ENCODE assay signal across 9 cellular contexts in the genomic region with DNA sequence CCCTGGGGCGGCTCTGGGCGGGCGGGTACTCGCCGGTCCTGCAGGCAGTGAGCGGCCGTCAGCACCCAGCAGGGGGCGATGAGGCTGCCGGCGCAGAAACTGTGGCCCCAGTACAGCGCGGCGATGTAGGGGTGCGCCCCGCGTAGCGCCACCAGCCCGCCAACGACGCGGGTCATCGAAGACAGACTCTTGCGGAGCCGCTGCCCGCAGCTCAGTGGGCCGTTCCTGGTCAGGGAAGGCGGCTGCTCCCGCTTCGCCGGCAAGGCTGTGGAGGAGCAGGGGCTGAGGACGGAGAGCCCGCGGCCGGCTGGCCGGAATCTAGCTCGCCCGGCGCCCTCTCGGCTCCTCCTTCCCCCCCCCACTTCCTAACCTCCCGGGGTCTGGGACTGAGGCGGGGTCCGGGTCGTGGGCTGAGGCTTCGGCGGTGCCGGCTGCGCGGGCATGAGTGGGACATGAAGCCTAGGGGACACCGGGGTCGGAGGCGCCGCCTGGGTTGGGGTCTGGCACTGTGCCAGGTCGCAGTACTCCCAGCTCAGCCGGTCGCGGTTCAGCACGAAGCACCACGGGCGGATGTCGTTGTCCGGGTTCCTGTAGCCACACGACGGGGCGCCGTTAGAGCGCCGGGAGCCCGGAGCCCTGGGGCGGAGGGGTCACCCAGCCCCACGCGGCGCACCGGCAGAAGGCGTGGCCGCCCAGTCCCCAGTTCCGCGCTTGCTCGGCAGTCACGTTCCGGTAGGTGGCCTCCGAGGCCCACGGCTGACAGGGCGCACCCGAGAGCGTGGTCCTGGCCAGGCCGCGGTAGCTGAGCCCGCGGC. TPM values are rescaled to one million over a fixed set of nuclear protein-coding genes. Genes with fewer than 3 reads are reported as not detected.
DNase-seq lines count a peak whose midpoint lies in the region; ATAC-seq, FAIRE-seq and TF ChIP-seq lines count a peak whose summit lies in the region.
"Had no signal": no experiment of that assay in that cellular context is flagged by ENCODE, and none has a peak within 500 bp of the region (broad histone marks: within the 10 kb centered on the region; RNA-seq: fewer than 3 reads in every experiment).

No MANE protein-coding gene starts in this region.

- no peak overlapping the region for H3K23ac ChIP-seq in H1 (ENCODE audit: insufficient read length)

- H3K14ac ChIP-seq in H1 (ENCODE audit: insufficient read length), result no peak overlapping the region

- FAIRE-seq in H1 (lab: Jason Lieb, UNC), result no peak

- peak overlapping the region; percentile 85; the same call in 1 of the 2 replicates for H2BK12ac ChIP-seq in H1 (ENCODE audit: low read depth, low read length)

- no peak for TF ChIP-seq EP300 in H1 (IDR thresholded peaks at IDR 0.05; ENCODE audit: borderline replicate concordance in 1 of 2, low read depth in 2 of 2, low read length in 2 of 2)

- H3K4me1 Mint-ChIP-seq in activated CD8-positive, alpha-beta T cell treated with anti-CD3 and anti-CD28 coated beads, Interleukin-2, amount 10 ng/mL, durations not matched to agents 7 days and 5 days (ENCODE audit: low read depth), result peaks cover 48% of the 10 kb centered on the region

- 3% methylated on average over 66 of the region's 89 CpGs; no CpG with 5 or more reads in 1 of the 2 experiments for WGBS in H1 (ENCODE audit: extremely low coverage in 1 of 2, insufficient coverage in 1 of 2, insufficient read length in 1 of 2, insufficient replicate concordance in 2 of 2, low coverage in 1 of 2, low lambda C conversion rate in 2 of 2, missing lambda C conversion rate in 1 of 2), 2 experiments

- H3K4me1 ChIP-seq in H1 (replicated peaks in 1 of 4; ENCODE audit: control insufficient read depth in 3 of 4, insufficient read depth in 4 of 4, low read length in 3 of 4), result peaks cover 0 to 22% (median 14%) of the 10 kb centered on the region in 4 experiments; a peak in 5 of 7 replicates

- TF ChIP-seq POLR2A in GM19193 (IDR thresholded peaks at IDR 0.05; ENCODE audit: extremely low read depth, insufficient read depth, insufficient read length) (peak; percentile 38), H1 (IDR thresholded peaks at IDR 0.05; ENCODE audit: control extremely low read depth in 1 of 2, low read depth in 2 of 2, low read length in 2 of 2) (no peak)

- TF ChIP-seq RAD21 in H1 (IDR thresholded peaks at IDR 0.05 in 1 of 2, conservative IDR thresholded peaks at IDR 0.05 in 1 of 2; ENCODE audit: low read depth in 2 of 2, low read length in 2 of 2), result peak; percentile 48 to 74

- CTCF ChIA-PET in activated CD8-positive, alpha-beta T cell treated with anti-CD3 and anti-CD28 coated beads, Interleukin-2, amount 10 ng/mL, durations not matched to agents 7 days and 5 days (lab: Charles Lee), result interaction anchor here (0.6 to 8.8 kb wide), 39 partner anchors 11 to 134 kb away, joined by 3 to 337 read pairs (median 7); a partner anchor contains a TSS
- CTCF ChIA-PET in H1 (lab: Charles Lee; ENCODE audit: partially characterized antibody), result interaction anchor here (0.6 to 10.5 kb wide), 24 partner anchors 8 to 290 kb away, joined by 3 to 343 read pairs (median 10); a partner anchor contains a TSS

- H3K4ac ChIP-seq in H1 (replicated peaks; ENCODE audit: insufficient read length, low read depth, low read length), result peak overlapping the region; percentile 32

- peak overlapping the region; percentile 74 for H3K27ac Mint-ChIP-seq in activated CD8-positive, alpha-beta T cell treated with anti-CD3 and anti-CD28 coated beads, Interleukin-2, amount 10 ng/mL, durations not matched to agents 7 days and 5 days

- no peaks in the 10 kb centered on the region for H3K9me3 ChIP-seq in H1 (ENCODE audit: insufficient read depth in 2 of 2, low read depth in 1 of 2, low read length in 1 of 2)

- H4K8ac ChIP-seq in H1 (ENCODE audit: extremely low read depth, insufficient read depth, low read length), result peak overlapping the region; percentile 36; the same call in 1 of the 2 replicates

- H3K27me3 ChIP-seq in H1 (replicated peaks in 1 of 4; ENCODE audit: control insufficient read depth in 3 of 4, extremely low read depth in 1 of 4, insufficient read depth in 3 of 4, low read length in 3 of 4), result peaks cover 22 to 68% (median 43%) of the 10 kb centered on the region in 4 experiments

- POLR2A ChIA-PET in activated CD8-positive, alpha-beta T cell treated with anti-CD3 and anti-CD28 coated beads, Interleukin-2, amount 10 ng/mL, durations not matched to agents 7 days and 5 days (lab: Charles Lee), result interaction anchor here (0.8 to 5.2 kb wide), 12 partner anchors 14 to 112 kb away, joined by 3 to 54 read pairs (median 8); a partner anchor contains a TSS
- POLR2A ChIA-PET in H1 (lab: Charles Lee; ENCODE audit: partially characterized antibody), result interaction anchor here (0.7 to 10.8 kb wide), 22 partner anchors 10 to 101 kb away, joined by 3 to 143 read pairs (median 4); a partner anchor contains a TSS

- no peaks in the 10 kb centered on the region for H3K36me3 Mint-ChIP-seq in activated CD8-positive, alpha-beta T cell treated with anti-CD3 and anti-CD28 coated beads, Interleukin-2, amount 10 ng/mL, durations not matched to agents 7 days and 5 days (ENCODE audit: low read depth)

- DNase-seq in NCI-H774 (lab: John Stamatoyannopoulos, UW) (peak; percentile 71), H1 (ENCODE audit: low read depth in 1 of 2, low spot score in 2 of 2) (peak in 1 of 2 experiments; percentile 82), mesenteric fat pad (ENCODE audit: low spot score) (peak; percentile 97)
- peak; percentile 89 for DNase-seq in activated CD8-positive, alpha-beta T cell treated with anti-CD3 and anti-CD28 coated beads, Interleukin-2, amount 10 ng/mL, durations not matched to agents 7 days and 5 days
- peak; percentile 70 for DNase-seq in stimulated activated CD8-positive, alpha-beta memory T cell treated with anti-CD3 and anti-CD28 coated beads, Interleukin-15, amount 100 ng/mL, for 1 hour (ENCODE audit: low read depth)

- H3K36me3 ChIP-seq in H1 (ENCODE audit: control insufficient read depth in 2 of 4, insufficient read depth in 4 of 4, low read length in 3 of 4), result no peaks in the 10 kb centered on the region

- no peak overlapping the region for H3K9ac ChIP-seq in H1 (replicated peaks in 1 of 4; ENCODE audit: extremely low read depth in 1 of 4, low read depth in 3 of 4, low read length in 3 of 4)

- peaks cover 13% of the 10 kb centered on the region; the same call in 1 of the 2 replicates for H3K23me2 ChIP-seq in H1 (ENCODE audit: low read depth, low read length)

- peak overlapping the region; percentile 31; the same call in 1 of the 2 replicates for H2AFZ ChIP-seq in H1 (ENCODE audit: low read length)

- H3K79me2 ChIP-seq in H1 (ENCODE audit: control insufficient read depth in 1 of 2, insufficient read depth in 2 of 2, low read length in 2 of 2), result no peaks in the 10 kb centered on the region

- peak overlapping the region; percentile 1 for H4K91ac ChIP-seq in H1 (replicated peaks; ENCODE audit: insufficient read length, low read length)

- peak; percentile 73 for ATAC-seq in HG03342 (IDR thresholded peaks at IDR 0.05; ENCODE audit: unreplicated experiment)
- ATAC-seq in activated CD8-positive, alpha-beta T cell treated with anti-CD3 and anti-CD28 coated beads, Interleukin-2, amount 10 ng/mL, durations not matched to agents 7 days and 5 days, result peak; percentile 92

- peak overlapping the region; percentile 26; the same call in 1 of the 2 replicates for H2BK5ac ChIP-seq in H1 (ENCODE audit: low read depth, low read length)

- no peak overlapping the region for H4K5ac ChIP-seq in H1 (ENCODE audit: insufficient read length, low read depth, low read length)

- peaks cover 21% of the 10 kb centered on the region for H3K27me3 Mint-ChIP-seq in activated CD8-positive, alpha-beta T cell treated with anti-CD3 and anti-CD28 coated beads, Interleukin-2, amount 10 ng/mL, durations not matched to agents 7 days and 5 days (ENCODE audit: low read depth)

- H2BK20ac ChIP-seq in H1 (ENCODE audit: low read length), result 0 out of 2 replicates have a peak overlapping the region, but pooled peaks have one; percentile 32

- H3K9me3 Mint-ChIP-seq in activated CD8-positive, alpha-beta T cell treated with anti-CD3 and anti-CD28 coated beads, Interleukin-2, amount 10 ng/mL, durations not matched to agents 7 days and 5 days (ENCODE audit: insufficient read depth), result no peaks in the 10 kb centered on the region

- H3K4me2 ChIP-seq in H1 (ENCODE audit: insufficient read depth in 1 of 2, low read depth in 2 of 2, low read length in 2 of 2), result peak overlapping the region; percentile 82 to 93

- H2AK5ac ChIP-seq in H1 (ENCODE audit: low read depth, low read length), result no peak overlapping the region

- peak overlapping the region; percentile 95 for H3K18ac ChIP-seq in H1 (ENCODE audit: extremely low read depth, low read length)

- TF ChIP-seq CTCF in C4-2B (conservative IDR thresholded peaks at IDR 0.05) (peak; percentile 83), H1 (IDR thresholded peaks at IDR 0.05; ENCODE audit: control extremely low read depth in 1 of 3, insufficient read depth in 1 of 3, low read depth in 1 of 3, low read length in 3 of 3) (peak in 2 of 3 experiments; percentile 49 to 61; a peak in 3 of 4 replicates)

- H3K27ac ChIP-seq in C4-2B, result peak overlapping the region; percentile 96
- no peak overlapping the region for H3K27ac ChIP-seq in H1 (ENCODE audit: low read depth, low read length)

- peak overlapping the region; percentile 78 for H3K4me3 Mint-ChIP-seq in activated CD8-positive, alpha-beta T cell treated with anti-CD3 and anti-CD28 coated beads, Interleukin-2, amount 10 ng/mL, durations not matched to agents 7 days and 5 days

- peak overlapping the region; percentile 9 to 65 (median 48); a peak in 7 of 8 replicates for H3K4me3 ChIP-seq in H1 (ENCODE audit: extremely low read depth in 1 of 4, insufficient read depth in 2 of 4, low read depth in 3 of 4, low read length in 4 of 4)

- no peak overlapping the region for H2BK120ac ChIP-seq in H1 (replicated peaks; ENCODE audit: low read depth, low read length)

- H3K56ac ChIP-seq in H1 (replicated peaks; ENCODE audit: insufficient read length, low read depth, low read length), result peak overlapping the region; percentile 13

- no peaks in the 10 kb centered on the region for H3K79me1 ChIP-seq in H1 (ENCODE audit: low read depth, low read length)

- H2BK15ac ChIP-seq in H1 (ENCODE audit: low read length), result peak overlapping the region; percentile 83; the same call in 1 of the 2 replicates

- H4K20me1 ChIP-seq in H1 (replicated peaks in 1 of 2; ENCODE audit: control insufficient read depth in 1 of 2, insufficient read depth in 2 of 2, low read length in 2 of 2), result no peaks in the 10 kb centered on the region

RNA-seq across cellular contexts. Expression of a gene that starts 3.6 kb away (rescaled TPM):
- total RNA-seq in activated CD8-positive, alpha-beta T cell treated with anti-CD3 and anti-CD28 coated beads, Interleukin-2, amount 10 ng/mL, durations not matched to agents 7 days and 5 days, result not detected
- total RNA-seq in H1 (2021; fragmentation: NEBNext Ultra II Directional; extraction: Animal tissue kit (Norgen Biotek cat#: 25700)), result not detected in 2 replicates
- polyA plus RNA-seq in H1 (2011; rRNA removed), result not detected in 2 replicates
- not detected for polyA plus RNA-seq in H1 (2011; cell fraction: cytosol; rRNA removed)
- not detected for polyA plus RNA-seq in H1 (2011; cell fraction: nucleus; rRNA removed)
- not detected in 4 replicates for polyA plus RNA-seq in H1 (2012, experiment 1 of 2)
- not detected for polyA plus RNA-seq in H1 (2012, experiment 2 of 2)
- polyA plus RNA-seq in H1 (2013, experiment 1 of 2), result not detected
- not detected for polyA plus RNA-seq in H1 (2013, experiment 2 of 2)
- not detected in 2 replicates for polyA minus RNA-seq in H1 (2011; rRNA and poly(A)+ RNA removed)
- polyA minus RNA-seq in H1 (2011; cell fraction: cytosol; rRNA and poly(A)+ RNA removed), result not detected
- not detected for polyA minus RNA-seq in H1 (2011; cell fraction: nucleus; rRNA and poly(A)+ RNA removed)
- not detected for total RNA-seq in mesenteric fat pad
- total RNA-seq: glomerular endothelial cell had no signal

RNA-seq across cellular contexts. Expression of a gene that starts 5.3 kb away (rescaled TPM):
- total RNA-seq in activated CD8-positive, alpha-beta T cell treated with anti-CD3 and anti-CD28 coated beads, Interleukin-2, amount 10 ng/mL, durations not matched to agents 7 days and 5 days, result 1 to 10 TPM; 3.2 to 3.5 TPM
- 5.4 and 6.5 TPM in 2 replicates for total RNA-seq in H1 (2021; fragmentation: NEBNext Ultra II Directional; extraction: Animal tissue kit (Norgen Biotek cat#: 25700))
- polyA plus RNA-seq in H1 (2011; rRNA removed), result 7.8 and 12.0 TPM in 2 replicates
- 6.0 TPM for polyA plus RNA-seq in H1 (2011; cell fraction: cytosol; rRNA removed)
- polyA plus RNA-seq in H1 (2011; cell fraction: nucleus; rRNA removed), result 5.0 TPM
- 3.5 to 7.1 TPM (median 4.9 TPM) in 4 replicates for polyA plus RNA-seq in H1 (2012, experiment 1 of 2)
- 3.5 TPM for polyA plus RNA-seq in H1 (2012, experiment 2 of 2)
- 2.6 TPM for polyA plus RNA-seq in H1 (2013, experiment 1 of 2)
- polyA plus RNA-seq in H1 (2013, experiment 2 of 2), result 3.1 TPM
- 0.85 and 0.88 TPM in 2 replicates for polyA minus RNA-seq in H1 (2011; rRNA and poly(A)+ RNA removed)
- polyA minus RNA-seq in H1 (2011; cell fraction: cytosol; rRNA and poly(A)+ RNA removed), result 2.3 TPM
- 2.7 TPM for polyA minus RNA-seq in H1 (2011; cell fraction: nucleus; rRNA and poly(A)+ RNA removed)
- not detected for total RNA-seq in mesenteric fat pad

RNA-seq across cellular contexts. Expression of a gene that starts 19.8 kb away (rescaled TPM):
- 1 to 10 TPM; 2.0 to 2.1 TPM for total RNA-seq in activated CD8-positive, alpha-beta T cell treated with anti-CD3 and anti-CD28 coated beads, Interleukin-2, amount 10 ng/mL, durations not matched to agents 7 days and 5 days
- not detected in 2 replicates for total RNA-seq in H1 (2021; fragmentation: NEBNext Ultra II Directional; extraction: Animal tissue kit (Norgen Biotek cat#: 25700))
- polyA plus RNA-seq in H1 (2011; rRNA removed), result not detected in 2 replicates
- polyA plus RNA-seq in H1 (2011; cell fraction: cytosol; rRNA removed), result not detected
- not detected for polyA plus RNA-seq in H1 (2011; cell fraction: nucleus; rRNA removed)
- not detected in 4 replicates for polyA plus RNA-seq in H1 (2012, experiment 1 of 2)
- polyA plus RNA-seq in H1 (2012, experiment 2 of 2), result not detected
- polyA plus RNA-seq in H1 (2013, experiment 1 of 2), result not detected
- polyA plus RNA-seq in H1 (2013, experiment 2 of 2), result not detected
- polyA minus RNA-seq in H1 (2011; rRNA and poly(A)+ RNA removed), result not detected in 2 replicates
- not detected for polyA minus RNA-seq in H1 (2011; cell fraction: cytosol; rRNA and poly(A)+ RNA removed)
- not detected for polyA minus RNA-seq in H1 (2011; cell fraction: nucleus; rRNA and poly(A)+ RNA removed)
- not detected for total RNA-seq in mesenteric fat pad
- total RNA-seq: glomerular endothelial cell had no signal

RNA-seq across cellular contexts. Expression of a gene that starts 22.4 kb away (rescaled TPM):
- 100 to 1,000 TPM; 206 to 213 TPM for total RNA-seq in activated CD8-positive, alpha-beta T cell treated with anti-CD3 and anti-CD28 coated beads, Interleukin-2, amount 10 ng/mL, durations not matched to agents 7 days and 5 days
- total RNA-seq in H1 (2021; fragmentation: NEBNext Ultra II Directional; extraction: Animal tissue kit (Norgen Biotek cat#: 25700)), result 52.0 and 57.8 TPM in 2 replicates
- polyA plus RNA-seq in H1 (2011; rRNA removed), result 31.8 and 50.8 TPM in 2 replicates
- polyA plus RNA-seq in H1 (2011; cell fraction: cytosol; rRNA removed), result 43.3 TPM
- 53.8 TPM for polyA plus RNA-seq in H1 (2011; cell fraction: nucleus; rRNA removed)
- 32.8 to 46.4 TPM (median 42.2 TPM) in 4 replicates for polyA plus RNA-seq in H1 (2012, experiment 1 of 2)
- 38.4 TPM for polyA plus RNA-seq in H1 (2012, experiment 2 of 2)
- polyA plus RNA-seq in H1 (2013, experiment 1 of 2), result 23.7 TPM
- 24.5 TPM for polyA plus RNA-seq in H1 (2013, experiment 2 of 2)
- polyA minus RNA-seq in H1 (2011; rRNA and poly(A)+ RNA removed), result 21.9 and 25.8 TPM in 2 replicates
- polyA minus RNA-seq in H1 (2011; cell fraction: cytosol; rRNA and poly(A)+ RNA removed), result 27.7 TPM
- polyA minus RNA-seq in H1 (2011; cell fraction: nucleus; rRNA and poly(A)+ RNA removed), result 39.0 TPM
- total RNA-seq in mesenteric fat pad, result 30.1 TPM

RNA-seq across cellular contexts. Expression of a gene that starts 42.6 kb away (rescaled TPM):
- total RNA-seq in activated CD8-positive, alpha-beta T cell treated with anti-CD3 and anti-CD28 coated beads, Interleukin-2, amount 10 ng/mL, durations not matched to agents 7 days and 5 days, result 10 to 100 TPM in 1 of 2 experiments, 1 to 10 TPM in 1; 9.8 to 11.6 TPM
- 8.0 and 8.6 TPM in 2 replicates for total RNA-seq in H1 (2021; fragmentation: NEBNext Ultra II Directional; extraction: Animal tissue kit (Norgen Biotek cat#: 25700))
- 11.8 and 23.1 TPM in 2 replicates for polyA plus RNA-seq in H1 (2011; rRNA removed)
- 11.7 TPM for polyA plus RNA-seq in H1 (2011; cell fraction: cytosol; rRNA removed)
- polyA plus RNA-seq in H1 (2011; cell fraction: nucleus; rRNA removed), result 12.5 TPM
- polyA plus RNA-seq in H1 (2012, experiment 1 of 2), result 0.79 to 4.9 TPM (median 4.9 TPM) in 4 replicates
- 2.8 TPM for polyA plus RNA-seq in H1 (2012, experiment 2 of 2)
- 5.2 TPM for polyA plus RNA-seq in H1 (2013, experiment 1 of 2)
- polyA plus RNA-seq in H1 (2013, experiment 2 of 2), result 4.9 TPM
- 0.12 and 0.13 TPM in 2 replicates for polyA minus RNA-seq in H1 (2011; rRNA and poly(A)+ RNA removed)
- 5.2 TPM for polyA minus RNA-seq in H1 (2011; cell fraction: cytosol; rRNA and poly(A)+ RNA removed)
- polyA minus RNA-seq in H1 (2011; cell fraction: nucleus; rRNA and poly(A)+ RNA removed), result 7.5 TPM
- total RNA-seq in mesenteric fat pad, result 1.00 TPM
